In the genomic region with DNA sequence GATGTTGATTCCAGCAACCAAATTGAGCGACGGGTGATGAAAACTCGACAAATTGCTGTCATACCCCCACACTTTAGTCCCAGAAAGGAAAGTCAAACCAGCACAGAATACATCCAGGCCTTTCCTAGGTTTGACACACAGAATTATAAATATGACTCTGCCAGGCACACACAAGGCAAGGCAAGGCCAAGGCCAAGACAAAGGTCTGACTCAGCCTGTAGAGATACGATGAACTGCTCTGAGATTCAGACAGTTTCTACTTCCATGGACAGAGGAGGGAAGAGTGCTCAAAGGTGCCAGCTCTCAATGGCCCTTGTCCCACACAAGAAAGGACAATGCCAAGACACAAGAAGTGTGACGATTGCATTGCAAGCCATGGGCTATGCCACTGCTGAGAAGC, we compare ENCODE assay signal across 26 cellular contexts.
DNase-seq lines count a peak whose midpoint lies in the region; ATAC-seq, FAIRE-seq and TF ChIP-seq lines count a peak whose summit lies in the region.
"Had no signal": no experiment of that assay in that cellular context is flagged by ENCODE, and none has a peak within 500 bp of the region (broad histone marks: within the 10 kb centered on the region; RNA-seq: fewer than 3 reads in every experiment).

No MANE protein-coding gene starts in this region.

- H3K9ac ChIP-seq in neural cell (ENCODE audit: low read length): no peak overlapping the region
- H3K9ac ChIP-seq: BLaER1 had no signal

- no peak overlapping the region for H3K4me2 ChIP-seq in neural cell (ENCODE audit: low read length)
- H3K4me2 ChIP-seq: BLaER1 had no signal

- no peak for TF ChIP-seq POLR2A in adrenal gland (IDR thresholded peaks at IDR 0.05)
- no peak for TF ChIP-seq POLR2A in vagina (IDR thresholded peaks at IDR 0.05)

- ATAC-seq in GM19397 (IDR thresholded peaks at IDR 0.05; ENCODE audit: unreplicated experiment): no peak
- ATAC-seq: GM12878 had no signal

- H3K27ac ChIP-seq in adrenal gland (no peak overlapping the region), neural cell (ENCODE audit: low read length) (peak overlapping the region; percentile 20), vagina (no peak overlapping the region)
- H3K27ac ChIP-seq: BLaER1 had no signal

- TF ChIP-seq EP300 in neural cell (conservative IDR thresholded peaks at IDR 0.05; ENCODE audit: poor library complexity, severe bottlenecking): no peak

- H3K27me3 ChIP-seq in adrenal gland: no peaks in the 10 kb centered on the region
- H3K27me3 ChIP-seq in bronchial epithelial cell (ENCODE audit: control insufficient read depth, insufficient read depth, low read length): no peaks in the 10 kb centered on the region
- H3K27me3 ChIP-seq in neural cell (ENCODE audit: insufficient read depth, low read depth, low read length): no peaks in the 10 kb centered on the region
- H3K27me3 ChIP-seq in vagina: no peaks in the 10 kb centered on the region
- H3K27me3 ChIP-seq: BE2C, BLaER1 had no signal

- H3K4me3 ChIP-seq in adrenal gland (no peak overlapping the region), bronchial epithelial cell (ENCODE audit: low read depth, low read length) (no peak overlapping the region), neural cell (ENCODE audit: low read length) (no peak overlapping the region), vagina (no peak overlapping the region)
- H3K4me3 ChIP-seq: BLaER1, GM12878 had no signal

- H3F3A ChIP-seq in neural cell (ENCODE audit: insufficient read depth, low read length, poor library complexity, severe bottlenecking): no peaks in the 10 kb centered on the region

- intact Hi-C loops in adrenal gland (cut with DNase I) (loop anchor here in 1 of 2 donors (10.0 kb wide), 1 partner anchor 288 kb away; no protein-coding TSS in a partner anchor), vagina (cut with DNase I) (no loop called here)

- TF ChIP-seq RAD21 in neural cell (conservative IDR thresholded peaks at IDR 0.05): no peak

- peaks cover 0 to 5% of the 10 kb centered on the region in 2 donors for H3K4me1 ChIP-seq in adrenal gland (replicated peaks in 1 of 2)
- no peaks in the 10 kb centered on the region for H3K4me1 ChIP-seq in vagina
- H3K4me1 ChIP-seq: BE2C had no signal

- peak; percentile 52 for FAIRE-seq in bronchial epithelial cell (lab: Jason Lieb, UNC)
- FAIRE-seq: A204.1, GM12878, GM12892, GM18507 had no signal

- no peak overlapping the region for H2AFZ ChIP-seq in neural cell (ENCODE audit: low read depth, low read length)

- H3K36me3 ChIP-seq in adrenal gland (replicated peaks in 1 of 2) (no peaks in the 10 kb centered on the region), bronchial epithelial cell (ENCODE audit: control insufficient read depth, insufficient read depth, low read length) (no peaks in the 10 kb centered on the region), neural cell (ENCODE audit: insufficient read depth, low read length) (no peaks in the 10 kb centered on the region), vagina (no peaks in the 10 kb centered on the region)
- H3K36me3 ChIP-seq: BE2C, BLaER1 had no signal

- WGBS in adrenal gland, 4 donors: 27 to 58% (median 49%) methylated on average over 5 of the region's 5 CpGs

- no peak for TF ChIP-seq CTCF in adrenal gland (IDR thresholded peaks at IDR 0.05)
- no peak for TF ChIP-seq CTCF in bronchial epithelial cell (IDR thresholded peaks at IDR 0.05; ENCODE audit: insufficient read depth, low read length, severe bottlenecking)
- no peak for TF ChIP-seq CTCF in neural cell (IDR thresholded peaks at IDR 0.05; ENCODE audit: poor library complexity, severe bottlenecking)
- TF ChIP-seq CTCF in vagina (IDR thresholded peaks at IDR 0.05): no peak

- H3K9me2 ChIP-seq in neural cell (ENCODE audit: insufficient read depth, low read length): no peaks in the 10 kb centered on the region

- H3K79me2 ChIP-seq in neural cell (replicated peaks; ENCODE audit: insufficient read depth, low read length): no peaks in the 10 kb centered on the region

- H3K9me3 ChIP-seq in adrenal gland (replicated peaks in 1 of 3) (no peaks in the 10 kb centered on the region), neural cell (ENCODE audit: low read length) (no peaks in the 10 kb centered on the region), vagina (no peaks in the 10 kb centered on the region)
- H3K9me3 ChIP-seq: BLaER1 had no signal

- peak; percentile 25 to 65 (median 57) for DNase-seq in adrenal gland
- DNase-seq in bronchial epithelial cell (ENCODE audit: low read depth): no peak
- DNase-seq in T-helper 2 cell: no peak
- DNase-seq in vagina (ENCODE audit: extremely low spot score in 2 of 2): no peak
- DNase-seq: 8988T; ACHN; BE2C; C1 segment of cervical spinal cord; CD4-positive, alpha-beta memory T cell; CD4-positive, CD25-positive, alpha-beta regulatory T cell; CD8-positive, alpha-beta memory T cell; COR-L47; DMS 273 treated with DMSO at 0.1 percent for 48 hours; DMS153; DMS53; DMS79; DND-41; EL; GDM1 had no signal

- no peaks in the 10 kb centered on the region for H4K20me1 ChIP-seq in neural cell (ENCODE audit: insufficient read depth)
- H4K20me1 ChIP-seq: BLaER1 had no signal

TF ChIP-seq in neural cell, 6 proteins besides CTCF, POLR2A, EP300 and RAD21:
- TF ChIP-seq TAF1 (IDR thresholded peaks at IDR 0.05; ENCODE audit: low read depth) (no peak), POLR2AphosphoS5 (IDR thresholded peaks at IDR 0.05) (no peak)

Comparison
In these comparisons a context has a peak if more than half of its experiments do, and no peak if none do; other contexts are left out.
1. DNase-seq: peak in adrenal gland (7 of 7); none in bronchial epithelial cell (single experiment), T-helper 2 cell (0 of 5) and vagina (0 of 2).